In genomic region chr2:8514748-8515389, GRCh38 we compare ENCODE assay signal across 9 cellular contexts.
DNase-seq lines count a peak whose midpoint lies in the region; ATAC-seq and TF ChIP-seq lines count a peak whose summit lies in the region.
"Had no signal": no experiment of that assay in that cellular context is flagged by ENCODE, and none has a peak within 500 bp of the region (broad histone marks: within the 10 kb centered on the region; RNA-seq: fewer than 3 reads in every experiment).

No MANE protein-coding gene starts in this region.

- H3K27me3 ChIP-seq in Peyer's patch = no peaks in the 10 kb centered on the region
- H3K27me3 ChIP-seq: SJSA1 had no signal

- peaks cover 0 to 19% (median 2%) of the 10 kb centered on the region in 4 donors for H3K4me1 ChIP-seq in Peyer's patch

- peak overlapping the region; percentile 1 to 80 (median 56) for H3K27ac Mint-ChIP-seq in naive thymus-derived CD8-positive, alpha-beta T cell
- no peak overlapping the region for H3K27ac Mint-ChIP-seq in osteocyte (ENCODE audit: unreplicated experiment)

- H3K27me3 Mint-ChIP-seq in naive thymus-derived CD8-positive, alpha-beta T cell = no peaks in the 10 kb centered on the region
- H3K27me3 Mint-ChIP-seq in osteocyte (ENCODE audit: unreplicated experiment) = peaks cover under 1% of the 10 kb centered on the region

- peaks cover 0 to 9% (median 0%) of the 10 kb centered on the region in 3 donors for H3K36me3 Mint-ChIP-seq in naive thymus-derived CD8-positive, alpha-beta T cell
- no peaks in the 10 kb centered on the region for H3K36me3 Mint-ChIP-seq in osteocyte (ENCODE audit: unreplicated experiment)

- no peak for TF ChIP-seq POLR2A in Peyer's patch (IDR thresholded peaks at IDR 0.05)

- peak overlapping the region in 8 of 10 donors; percentile 38 to 71 (median 56) for H3K4me3 Mint-ChIP-seq in naive thymus-derived CD8-positive, alpha-beta T cell
- no peak overlapping the region for H3K4me3 Mint-ChIP-seq in osteocyte (ENCODE audit: unreplicated experiment)

- peaks cover 0 to 27% (median 5%) of the 10 kb centered on the region in 9 donors for H3K9me3 Mint-ChIP-seq in naive thymus-derived CD8-positive, alpha-beta T cell
- H3K9me3 Mint-ChIP-seq in osteocyte (ENCODE audit: unreplicated experiment) = peaks cover 5% of the 10 kb centered on the region

- H3K4me1 Mint-ChIP-seq in naive thymus-derived CD8-positive, alpha-beta T cell = peaks cover 20 to 78% (median 25%) of the 10 kb centered on the region in 4 donors
- H3K4me1 Mint-ChIP-seq in osteocyte (ENCODE audit: unreplicated experiment) = no peaks in the 10 kb centered on the region

- DNase-seq in Peyer's patch (no peak), DMS 273 treated with DMSO at 0.1 percent for 48 hours (lab: John Stamatoyannopoulos, UW) (no peak), NCI-H2196 (lab: John Stamatoyannopoulos, UW; ENCODE audit: unreplicated experiment) (no peak), osteocyte (ENCODE audit: extremely low spot score, unreplicated experiment) (no peak), SHP77 (lab: John Stamatoyannopoulos, UW) (no peak)
- no peak for DNase-seq in naive thymus-derived CD8-positive, alpha-beta T cell

- ATAC-seq in GM18909 (IDR thresholded peaks at IDR 0.05; ENCODE audit: poor library complexity, unreplicated experiment) (peak; percentile 53), HG02678 (IDR thresholded peaks at IDR 0.05; ENCODE audit: unreplicated experiment) (peak; percentile 49)
- ATAC-seq in naive thymus-derived CD8-positive, alpha-beta T cell = no peak

- H3K27ac ChIP-seq in Peyer's patch = peak overlapping the region; percentile 33 to 82 (median 46)
- H3K27ac ChIP-seq: SJSA1 had no signal

- no peaks in the 10 kb centered on the region for H3K9me3 ChIP-seq in Peyer's patch
- H3K9me3 ChIP-seq: SJSA1 had no signal

- POLR2A ChIA-PET in naive thymus-derived CD8-positive, alpha-beta T cell (lab: Charles Lee) = interaction anchor here (0.7 to 1.0 kb wide), 2 partner anchors 947 to 1641 kb away, joined by 3 read pairs; no protein-coding TSS in a partner anchor

- H3K36me3 ChIP-seq in Peyer's patch = no peaks in the 10 kb centered on the region
- H3K36me3 ChIP-seq: SJSA1 had no signal

- TF ChIP-seq CTCF in Peyer's patch (IDR thresholded peaks at IDR 0.05) (no peak), osteocyte (IDR thresholded peaks at IDR 0.05) (no peak)

- no peak overlapping the region for H3K4me3 ChIP-seq in Peyer's patch
- H3K4me3 ChIP-seq: SJSA1 had no signal

Comparison
In these comparisons a context has a peak if more than half of its experiments do, and no peak if none do; other contexts are left out.
1. ATAC-seq: peak in GM18909 (single experiment) and HG02678 (single experiment); none in naive thymus-derived CD8-positive, alpha-beta T cell (0 of 2).